25 cellular contexts compared by ENCODE assay signal in genomic region chr10:129910861-129911260, GRCh38. TPM values are rescaled to one million over a fixed set of nuclear protein-coding genes. Genes with fewer than 3 reads are reported as not detected.
DNase-seq lines count a peak whose midpoint lies in the region; FAIRE-seq and TF ChIP-seq lines count a peak whose summit lies in the region.
"Had no signal": no experiment of that assay in that cellular context is flagged by ENCODE, and none has a peak within 500 bp of the region (broad histone marks: within the 10 kb centered on the region; RNA-seq: fewer than 3 reads in every experiment).

No MANE protein-coding gene starts in this region.

- H2AFZ ChIP-seq in H1 (ENCODE audit: low read length) (no peak overlapping the region), mesenchymal stem cell (ENCODE audit: low read depth, low read length) (no peak overlapping the region)
- H2AFZ ChIP-seq: GM23248 had no signal

- H3K4me1 ChIP-seq in H1 (replicated peaks in 1 of 4; ENCODE audit: control insufficient read depth in 3 of 4, insufficient read depth in 4 of 4, low read length in 3 of 4) (peaks cover 0 to 6% (median 3%) of the 10 kb centered on the region in 4 experiments; a peak in 1 of 7 replicates), mesenchymal stem cell (ENCODE audit: control insufficient read depth, insufficient read depth, low read depth, low read length) (no peaks in the 10 kb centered on the region)

- TF ChIP-seq CTCF in H1 (IDR thresholded peaks at IDR 0.05; ENCODE audit: control extremely low read depth in 1 of 3, insufficient read depth in 1 of 3, low read depth in 1 of 3, low read length in 3 of 3): no peak
- TF ChIP-seq CTCF in dorsolateral prefrontal cortex (IDR thresholded peaks at IDR 0.05 in 54 of 56, conservative IDR thresholded peaks at IDR 0.05 in 2 of 56; ENCODE audit: low read depth in 1 of 56, partially characterized antibody in 56 of 56): no peak

- WGBS in H1 (ENCODE audit: extremely low coverage in 1 of 2, insufficient coverage in 1 of 2, insufficient read length in 1 of 2, insufficient replicate concordance in 2 of 2, low coverage in 1 of 2, low lambda C conversion rate in 2 of 2, missing lambda C conversion rate in 1 of 2), 2 experiments: 89% methylated on average over 10 of the region's 10 CpGs; no CpG with 5 or more reads in 1 of the 2 experiments
- 91% methylated on average over 10 of the region's 10 CpGs for WGBS in mesenchymal stem cell

- H3K23me2 ChIP-seq in H1 (ENCODE audit: low read depth, low read length): no peaks in the 10 kb centered on the region

- TF ChIP-seq RAD21 in H1 (IDR thresholded peaks at IDR 0.05 in 1 of 2, conservative IDR thresholded peaks at IDR 0.05 in 1 of 2; ENCODE audit: low read depth in 2 of 2, low read length in 2 of 2): no peak

- H4K91ac ChIP-seq in H1 (replicated peaks; ENCODE audit: insufficient read length, low read length) (no peak overlapping the region), mesenchymal stem cell (ENCODE audit: low read length) (peak overlapping the region; percentile 9)

- CTCF ChIA-PET in H1 (lab: Charles Lee; ENCODE audit: partially characterized antibody): interaction anchor here (0.9 to 1.3 kb wide), 3 partner anchors 8 to 61 kb away, joined by 3 to 4 read pairs (median 3); no protein-coding TSS in a partner anchor

- FAIRE-seq in H1 (lab: Jason Lieb, UNC): no peak
- FAIRE-seq: A204.1, D721Med, GM12891 had no signal

- no peak overlapping the region for H4K5ac ChIP-seq in H1 (ENCODE audit: insufficient read length, low read depth, low read length)

- H2BK20ac ChIP-seq in H1 (ENCODE audit: low read length): 0 out of 2 replicates have a peak overlapping the region, but pooled peaks have one; percentile 18

- no peak overlapping the region for H3K23ac ChIP-seq in H1 (ENCODE audit: insufficient read length)
- no peak overlapping the region for H3K23ac ChIP-seq in mesenchymal stem cell (ENCODE audit: low read length in 2 of 2)

- H3K4ac ChIP-seq in H1 (replicated peaks; ENCODE audit: insufficient read length, low read depth, low read length) (no peak overlapping the region), mesenchymal stem cell (ENCODE audit: low read depth in 1 of 2, low read length in 2 of 2) (no peak overlapping the region)

- H3K79me1 ChIP-seq in H1 (ENCODE audit: low read depth, low read length) (no peaks in the 10 kb centered on the region), mesenchymal stem cell (replicated peaks; ENCODE audit: low read length, poor library complexity, severe bottlenecking) (no peaks in the 10 kb centered on the region)

- no peak overlapping the region for H3K27ac ChIP-seq in H1 (ENCODE audit: low read depth, low read length)
- H3K27ac ChIP-seq in mesenchymal stem cell (ENCODE audit: low read length, poor library complexity, severe bottlenecking): no peak overlapping the region
- H3K27ac ChIP-seq in dorsolateral prefrontal cortex: no peak overlapping the region
- H3K27ac ChIP-seq: 22Rv1; BLaER1 treated with 17β-estradiol and CSF1 and Interleukin-3, amounts not matched to agents 10 nM and 100 nM; GM23248 had no signal

- intact Hi-C loops in posterior vena cava (cut with DNase I): no loop called here
- intact Hi-C loops in dorsolateral prefrontal cortex (cut with DNase I): no loop called here

- H2BK5ac ChIP-seq in H1 (ENCODE audit: low read depth, low read length) (no peak overlapping the region), mesenchymal stem cell (ENCODE audit: low read depth, low read length, poor library complexity, severe bottlenecking) (no peak overlapping the region)

- H3K18ac ChIP-seq in H1 (ENCODE audit: extremely low read depth, low read length) (no peak overlapping the region; the same call in 1 of the 2 replicates), mesenchymal stem cell (ENCODE audit: low read depth in 1 of 2, low read length in 2 of 2) (no peak overlapping the region)

- H3K4me2 ChIP-seq in H1 (ENCODE audit: insufficient read depth in 1 of 2, low read depth in 2 of 2, low read length in 2 of 2) (no peak overlapping the region), mesenchymal stem cell (ENCODE audit: low read length, poor library complexity, severe bottlenecking) (no peak overlapping the region)
- H3K4me2 ChIP-seq: BLaER1 treated with 17β-estradiol and CSF1 and Interleukin-3, amounts not matched to agents 10 nM and 100 nM had no signal

- DNase-seq in activated effector memory CD4-positive, alpha-beta T cell treated with anti-CD3 and anti-CD28 coated beads, Interleukin-2, amount 50 U/mL, for 16 hours: peak; percentile 56
- no peak for DNase-seq in activated effector memory CD4-positive, alpha-beta T cell treated with Interleukin-2 at 50 U/mL for 16 hours
- DNase-seq in H1 (ENCODE audit: low read depth in 1 of 2, low spot score in 2 of 2) (no peak), mesenchymal stem cell (no peak), posterior vena cava (ENCODE audit: low spot score) (peak; percentile 64), NCI-H748 (lab: John Stamatoyannopoulos, UW; ENCODE audit: unreplicated experiment) (no peak), dorsolateral prefrontal cortex (no peak), globus pallidus (ENCODE audit: low spot score) (no peak)
- DNase-seq: ACHN; AML-193; BE2C; CD4-positive, alpha-beta T cell; CD8-positive, alpha-beta memory T cell; DMS 273 treated with DMSO at 0.1 percent for 48 hours; DMS79; EL; GDM1; GM23248; H9 had no signal

- H3K9ac ChIP-seq in H1 (replicated peaks in 1 of 4; ENCODE audit: extremely low read depth in 1 of 4, low read depth in 3 of 4, low read length in 3 of 4) (no peak overlapping the region), mesenchymal stem cell (ENCODE audit: low read length) (peak overlapping the region; percentile 24)
- H3K9ac ChIP-seq: BLaER1 treated with 17β-estradiol and CSF1 and Interleukin-3, amounts not matched to agents 10 nM and 100 nM; GM23248 had no signal

- no peak overlapping the region for H3K4me3 ChIP-seq in H1 (ENCODE audit: extremely low read depth in 1 of 4, insufficient read depth in 2 of 4, low read depth in 3 of 4, low read length in 4 of 4)
- H3K4me3 ChIP-seq in mesenchymal stem cell (ENCODE audit: insufficient read depth in 1 of 2, low read depth in 1 of 2, low read length in 2 of 2): no peak overlapping the region
- H3K4me3 ChIP-seq in dorsolateral prefrontal cortex: no peak overlapping the region
- H3K4me3 ChIP-seq: BLaER1 treated with 17β-estradiol and CSF1 and Interleukin-3, amounts not matched to agents 10 nM and 100 nM; GM23248 had no signal

- H3K79me2 ChIP-seq in H1 (ENCODE audit: control insufficient read depth in 1 of 2, insufficient read depth in 2 of 2, low read length in 2 of 2): no peaks in the 10 kb centered on the region

- no peak for TF ChIP-seq POLR2A in H1 (IDR thresholded peaks at IDR 0.05; ENCODE audit: control extremely low read depth in 1 of 2, low read depth in 2 of 2, low read length in 2 of 2)

- H2AK5ac ChIP-seq in H1 (ENCODE audit: low read depth, low read length) (no peak overlapping the region), mesenchymal stem cell (ENCODE audit: low read length, severe bottlenecking) (no peak overlapping the region)

- H2BK15ac ChIP-seq in H1 (ENCODE audit: low read length) (no peak overlapping the region), mesenchymal stem cell (ENCODE audit: low read depth, poor library complexity, severe bottlenecking) (no peak overlapping the region)

- H4K8ac ChIP-seq in H1 (ENCODE audit: extremely low read depth, insufficient read depth, low read length) (no peak overlapping the region; the same call in 1 of the 2 replicates), mesenchymal stem cell (ENCODE audit: low read length) (no peak overlapping the region)

- POLR2A ChIA-PET in H1 (lab: Charles Lee; ENCODE audit: partially characterized antibody): no interaction called here

- no peaks in the 10 kb centered on the region for H3K36me3 ChIP-seq in H1 (ENCODE audit: control insufficient read depth in 2 of 4, insufficient read depth in 4 of 4, low read length in 3 of 4)
- peaks cover 0 to 94% of the 10 kb centered on the region in 2 experiments for H3K36me3 ChIP-seq in mesenchymal stem cell (ENCODE audit: control insufficient read depth in 1 of 2, insufficient read depth in 2 of 2, low read depth in 1 of 2, low read length in 2 of 2)
- H3K36me3 ChIP-seq: BE2C; BLaER1 treated with 17β-estradiol and CSF1 and Interleukin-3, amounts not matched to agents 10 nM and 100 nM had no signal

- H3K9me3 ChIP-seq in H1 (ENCODE audit: insufficient read depth in 2 of 2, low read depth in 1 of 2, low read length in 1 of 2) (no peaks in the 10 kb centered on the region), mesenchymal stem cell (ENCODE audit: control insufficient read depth, low read length) (no peaks in the 10 kb centered on the region)
- H3K9me3 ChIP-seq: BE2C; BLaER1 treated with 17β-estradiol and CSF1 and Interleukin-3, amounts not matched to agents 10 nM and 100 nM had no signal

- H2BK12ac ChIP-seq in H1 (ENCODE audit: low read depth, low read length) (no peak overlapping the region), mesenchymal stem cell (ENCODE audit: low read length in 2 of 2) (no peak overlapping the region)

- no peak overlapping the region for H2BK120ac ChIP-seq in H1 (replicated peaks; ENCODE audit: low read depth, low read length)
- no peak overlapping the region for H2BK120ac ChIP-seq in mesenchymal stem cell (ENCODE audit: low read depth, low read length)

- H4K20me1 ChIP-seq in H1 (replicated peaks in 1 of 2; ENCODE audit: control insufficient read depth in 1 of 2, insufficient read depth in 2 of 2, low read length in 2 of 2): no peaks in the 10 kb centered on the region
- H4K20me1 ChIP-seq: BLaER1 treated with 17β-estradiol and CSF1 and Interleukin-3, amounts not matched to agents 10 nM and 100 nM had no signal

- H3K27me3 ChIP-seq in H1 (replicated peaks in 1 of 4; ENCODE audit: control insufficient read depth in 3 of 4, extremely low read depth in 1 of 4, insufficient read depth in 3 of 4, low read length in 3 of 4) (no peaks in the 10 kb centered on the region; a peak in 1 of 7 replicates), mesenchymal stem cell (ENCODE audit: control insufficient read depth in 1 of 2, insufficient read depth in 1 of 2, low read length in 2 of 2) (no peaks in the 10 kb centered on the region), dorsolateral prefrontal cortex (peaks cover 0 to 58% (median 13%) of the 10 kb centered on the region in 45 donors)
- H3K27me3 ChIP-seq: BE2C; BLaER1 treated with 17β-estradiol and CSF1 and Interleukin-3, amounts not matched to agents 10 nM and 100 nM had no signal

- no peak for TF ChIP-seq EP300 in H1 (IDR thresholded peaks at IDR 0.05; ENCODE audit: borderline replicate concordance in 1 of 2, low read depth in 2 of 2, low read length in 2 of 2)

- H3K14ac ChIP-seq in H1 (ENCODE audit: insufficient read length) (no peak overlapping the region), mesenchymal stem cell (ENCODE audit: low read length in 2 of 2) (no peak overlapping the region)

- no peak overlapping the region for H3K56ac ChIP-seq in H1 (replicated peaks; ENCODE audit: insufficient read length, low read depth, low read length)

RNA-seq across cellular contexts. Expression of gene EBF3, which starts 53.2 kb away (rescaled TPM):
- total RNA-seq in H1 (2021; fragmentation: NEBNext Ultra II Directional; extraction: Animal tissue kit (Norgen Biotek cat#: 25700)): 0.26 and 0.38 TPM in 2 replicates
- 0.08 and 0.20 TPM in 2 replicates for polyA plus RNA-seq in H1 (2011; rRNA removed)
- polyA plus RNA-seq in H1 (2011; cell fraction: cytosol; rRNA removed): 0.31 TPM
- 0.40 TPM for polyA plus RNA-seq in H1 (2011; cell fraction: nucleus; rRNA removed)
- polyA plus RNA-seq in H1 (2012, experiment 1 of 2): 0.07 to 0.15 TPM (median 0.12 TPM) in 4 replicates
- 0.07 TPM for polyA plus RNA-seq in H1 (2012, experiment 2 of 2)
- polyA plus RNA-seq in H1 (2013, experiment 1 of 2): 0.10 TPM
- polyA plus RNA-seq in H1 (2013, experiment 2 of 2): 0.09 TPM
- polyA minus RNA-seq in H1 (2011; rRNA and poly(A)+ RNA removed): 0.76 TPM in 1 of 2 replicates, not detected in the other
- polyA minus RNA-seq in H1 (2011; cell fraction: cytosol; rRNA and poly(A)+ RNA removed): not detected
- polyA minus RNA-seq in H1 (2011; cell fraction: nucleus; rRNA and poly(A)+ RNA removed): 0.30 TPM
- 1.5 TPM for polyA plus RNA-seq in mesenchymal stem cell (2013, experiment 1 of 2)
- polyA plus RNA-seq in mesenchymal stem cell (2013, experiment 2 of 2): 1.2 TPM
- total RNA-seq in posterior vena cava (1 to 10 TPM; 8.7 to 9.1 TPM), dorsolateral prefrontal cortex (1 to 10 TPM in 2 of 120 experiments, under 1 TPM in 36, not detected in 82; 0.07 to 1.1 (median 0.20) TPM)
- total RNA-seq: CD4-positive, alpha-beta T cell; CD8-positive, alpha-beta memory T cell had no signal
- polyA plus RNA-seq: CD14-positive monocyte; CD8-positive, alpha-beta memory T cell had no signal

Comparison
In these comparisons a context has a peak if more than half of its experiments do, and no peak if none do; other contexts are left out.
1. DNase-seq: peak in activated effector memory CD4-positive, alpha-beta T cell treated with anti-CD3 and anti-CD28 coated beads, Interleukin-2, amount 50 U/mL, for 16 hours (single experiment) and posterior vena cava (single experiment); none in activated effector memory CD4-positive, alpha-beta T cell treated with Interleukin-2 at 50 U/mL for 16 hours (single experiment), H1 (0 of 2), mesenchymal stem cell (single experiment), NCI-H748 (single experiment), dorsolateral prefrontal cortex (0 of 10) and globus pallidus (single experiment).